In the genomic region with DNA sequence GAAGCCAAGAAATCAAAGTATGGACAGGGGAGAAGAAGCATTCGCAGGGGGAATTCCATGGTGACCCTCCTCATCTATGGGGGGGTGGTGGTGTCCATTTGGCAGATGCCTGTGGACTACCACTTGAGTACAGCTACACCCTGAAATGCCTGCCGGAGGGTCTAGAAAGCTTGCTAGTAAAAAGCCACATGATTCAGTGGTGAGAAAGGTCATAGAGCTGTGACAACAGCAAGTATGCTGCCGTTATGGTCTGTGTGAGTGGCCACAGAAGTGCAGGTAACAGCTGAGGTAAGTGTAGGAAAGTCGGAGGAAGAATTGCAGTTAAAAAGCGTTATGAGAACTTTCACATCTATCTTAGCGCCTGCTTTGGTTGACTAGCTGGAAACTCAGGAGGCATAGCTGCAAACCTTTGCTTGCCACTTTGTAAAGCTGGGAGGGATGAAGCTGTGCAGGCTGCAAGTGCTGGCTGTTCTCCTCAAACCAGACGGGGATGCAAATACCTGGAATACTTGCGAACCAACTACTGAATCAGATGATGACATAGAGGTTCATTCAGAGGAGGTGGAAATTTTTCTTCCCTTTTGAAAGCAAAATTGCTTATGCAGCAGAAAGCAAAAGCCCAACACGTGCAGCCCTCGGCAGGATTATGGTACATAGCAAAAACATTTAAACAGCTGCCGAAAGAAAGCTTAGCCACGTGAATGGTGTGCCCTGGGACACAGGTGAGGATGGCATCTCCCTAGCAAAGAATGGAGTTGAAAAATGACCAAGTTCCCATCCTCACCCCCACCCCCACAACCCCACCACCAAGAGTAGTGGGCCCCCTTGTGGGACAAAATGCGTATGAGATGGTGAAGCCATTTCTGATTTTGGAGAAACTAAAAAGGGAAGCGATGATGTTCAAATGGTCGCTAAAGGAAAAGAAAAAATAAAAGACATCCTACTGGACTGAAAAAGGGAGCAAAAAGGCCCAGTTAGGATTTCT, we compare ENCODE assay signal across 13 cellular contexts.
"Had no signal": no experiment of that assay in that cellular context is flagged by ENCODE, and none has a peak within 500 bp of the region (broad histone marks: within the 10 kb centered on the region; RNA-seq: fewer than 3 reads in every experiment).

No MANE protein-coding gene starts in this region.

- ATAC-seq: lower lobe of right lung, psoas muscle, sciatic nerve had no signal

- H3K4me1 ChIP-seq: lower lobe of right lung, psoas muscle, stomach, testis, upper lobe of left lung had no signal

- DNase-seq: activated CD4-positive, alpha-beta T cell treated with anti-CD3 and anti-CD28 coated beads, Interleukin-2, amount 50 U/mL, for 1 hour; activated CD8-positive, alpha-beta memory T cell treated with anti-CD3 and anti-CD28 coated beads for 24 hours; activated gamma-delta T cell treated with Interleukin-2 at 50 U/mL for 16 hours; amniotic stem cell; dorsolateral prefrontal cortex; lower lobe of right lung; midbrain; psoas muscle; stimulated activated CD4-positive, alpha-beta T cell treated with anti-CD3 and anti-CD28 coated beads, Interleukin-1b, Interleukin-23, amount 100 ng/mL, for 48 hours; stomach; testis; upper lobe of left lung had no signal

- H3K27ac ChIP-seq: dorsolateral prefrontal cortex, lower lobe of right lung, psoas muscle, stomach, testis, upper lobe of left lung had no signal

- H3K36me3 ChIP-seq: lower lobe of right lung, stomach, upper lobe of left lung had no signal

- H3K9me3 ChIP-seq: lower lobe of right lung, psoas muscle, testis, upper lobe of left lung had no signal

- H3K4me3 ChIP-seq: dorsolateral prefrontal cortex, lower lobe of right lung, psoas muscle, stomach, testis, upper lobe of left lung had no signal

- H3K27me3 ChIP-seq: dorsolateral prefrontal cortex, stomach, testis, upper lobe of left lung had no signal
